8 cellular contexts compared by ENCODE assay signal in genomic region chr5:10288600-10289213, GRCh38. TPM values are rescaled to one million over a fixed set of nuclear protein-coding genes. Genes with fewer than 3 reads are reported as not detected.
DNase-seq lines count a peak whose midpoint lies in the region; ATAC-seq, FAIRE-seq and TF ChIP-seq lines count a peak whose summit lies in the region.
"Had no signal": no experiment of that assay in that cellular context is flagged by ENCODE, and none has a peak within 500 bp of the region (broad histone marks: within the 10 kb centered on the region; RNA-seq: fewer than 3 reads in every experiment).

No MANE protein-coding gene starts in this region.

- H3K36me3 ChIP-seq in OCI-LY7 (ENCODE audit: insufficient read depth, low read length), result no peaks in the 10 kb centered on the region
- peaks cover 0 to 15% (median 2%) of the 10 kb centered on the region in 3 donors for H3K36me3 ChIP-seq in skeletal muscle tissue (ENCODE audit: control insufficient read depth in 3 of 3, insufficient read depth in 3 of 3, low read length in 3 of 3)

- FAIRE-seq in HTR-8/SVneo (lab: Jason Lieb, UNC), result peak; percentile 54
- FAIRE-seq: endothelial cell of umbilical vein had no signal

- intact Hi-C loops in OCI-LY7 (cut with micrococcal nuclease; ENCODE audit: unreplicated experiment), result loop anchor here (1.0 to 10.0 kb wide), 2 partner anchors 65 to 276 kb away; partner anchors contain the start of genes ANKRD33B and MARCHF6

- H3K9me2 ChIP-seq in OCI-LY7 (ENCODE audit: insufficient read depth, low read length), result no peaks in the 10 kb centered on the region

- no peaks in the 10 kb centered on the region for H3K27me3 ChIP-seq in skeletal muscle tissue (ENCODE audit: control insufficient read depth in 3 of 3, insufficient read depth in 3 of 3, low read length in 3 of 3)

- no TSS peak for BruUV-seq in OCI-LY7 (replicated peaks; lab: Mats Ljungman, UMichigan)

- H3K9me3 ChIP-seq in OCI-LY7 (ENCODE audit: low read length), result no peaks in the 10 kb centered on the region
- H3K9me3 ChIP-seq in skeletal muscle tissue (ENCODE audit: control insufficient read depth in 3 of 3, low read length in 3 of 3), result no peaks in the 10 kb centered on the region

- DNase-seq in HTR-8/SVneo (ENCODE audit: insufficient read length, low spot score) (no peak), OCI-LY7 (ENCODE audit: low spot score) (peak; percentile 91), GM19238 (ENCODE audit: insufficient read length, low spot score) (no peak)

- H2AFZ ChIP-seq in OCI-LY7 (ENCODE audit: low read length), result peak overlapping the region; percentile 80; the same call in 1 of the 2 replicates

- no peaks in the 10 kb centered on the region for H3K79me2 ChIP-seq in OCI-LY7 (ENCODE audit: insufficient read depth, low read depth, low read length)

- H3K27ac ChIP-seq in OCI-LY7 (ENCODE audit: low read depth, low read length, poor library complexity, severe bottlenecking), result peak overlapping the region; percentile 42
- H3K27ac ChIP-seq in cingulate gyrus (ENCODE audit: low read depth, low read length), result peak overlapping the region; percentile 33
- H3K27ac ChIP-seq in skeletal muscle tissue (ENCODE audit: low read depth, low read length), result peak overlapping the region; percentile 98

- H3K4me3 ChIP-seq in OCI-LY7 (ENCODE audit: low read depth, low read length, poor library complexity, severe bottlenecking), result peak overlapping the region; percentile 49
- peak overlapping the region in 2 of 3 donors; percentile 41 to 52 for H3K4me3 ChIP-seq in skeletal muscle tissue (ENCODE audit: low read length in 3 of 3)

- peak overlapping the region; percentile 58 to 83 (median 75) for H3K9ac ChIP-seq in skeletal muscle tissue (ENCODE audit: low read depth in 1 of 3, low read length in 3 of 3)

- H3K4me2 ChIP-seq in OCI-LY7 (ENCODE audit: low read length), result peak overlapping the region; percentile 79

- no peaks in the 10 kb centered on the region for H4K20me1 ChIP-seq in OCI-LY7 (ENCODE audit: insufficient read depth, low read length)

- H3K4me1 ChIP-seq in OCI-LY7 (ENCODE audit: insufficient read depth, low read length, poor library complexity, severe bottlenecking) (peaks cover 37% of the 10 kb centered on the region), skeletal muscle tissue (ENCODE audit: control insufficient read depth in 3 of 3, insufficient read depth in 3 of 3, low read length in 3 of 3) (peaks cover 38 to 63% (median 47%) of the 10 kb centered on the region in 3 donors)

- TF ChIP-seq CTCF in OCI-LY7 (conservative IDR thresholded peaks at IDR 0.05; ENCODE audit: low read length), result no peak

- CTCF ChIA-PET in OCI-LY7 (lab: Charles Lee; ENCODE audit: unreplicated experiment), result no interaction called here

- POLR2A ChIA-PET in OCI-LY7 (lab: Charles Lee), result interaction anchor here (0.6 kb wide), 1 partner anchor 14 kb away, joined by 3 read pairs; no protein-coding TSS in a partner anchor

- ATAC-seq in GM19025 (IDR thresholded peaks at IDR 0.05; ENCODE audit: low read depth, unreplicated experiment) (peak; percentile 43), HG03139 (IDR thresholded peaks at IDR 0.05; ENCODE audit: unreplicated experiment) (no peak)

RNA-seq across cellular contexts. Expression of gene CMBL, which starts 19.0 kb away (rescaled TPM):
- total RNA-seq in OCI-LY7 (2014; rRNA removed; shearing (Covaris generic)), result not detected in 2 replicates
- 0.13 TPM in 1 of 2 replicates, not detected in the other for total RNA-seq in OCI-LY7 (2022)
- 34.4 TPM for total RNA-seq in skeletal muscle tissue

RNA-seq across cellular contexts. Expression of gene CCT5, which starts 38.6 kb away (rescaled TPM):
- 498 and 551 TPM in 2 replicates for total RNA-seq in OCI-LY7 (2014; rRNA removed; shearing (Covaris generic))
- 327 and 389 TPM in 2 replicates for total RNA-seq in OCI-LY7 (2022)
- total RNA-seq in skeletal muscle tissue, result 212 TPM

RNA-seq across cellular contexts. Expression of gene ATPSCKMT, which starts 39.0 kb away (rescaled TPM):
- total RNA-seq in OCI-LY7 (2014; rRNA removed; shearing (Covaris generic)), result 16.0 and 26.5 TPM in 2 replicates
- total RNA-seq in OCI-LY7 (2022) (22.2 and 24.9 TPM in 2 replicates), skeletal muscle tissue (21.9 TPM)

Comparison
In these comparisons a context has a peak if more than half of its experiments do, and no peak if none do; other contexts are left out.
1. H3K27ac ChIP-seq: peak in every context shown above with its lines; median percentile 98 in skeletal muscle tissue; 42 in OCI-LY7; 33 in cingulate gyrus.
2. RNA of gene CMBL, which starts 19.0 kb away (total RNA-seq): 34.4 TPM in skeletal muscle tissue (single experiment); 0.13 TPM in OCI-LY7; every median in the first group is over 10 times any median in the second.